ENCODE assay signal across 8 cellular contexts in genomic region chr4:140373328-140374129, GRCh38. TPM values are rescaled to one million over a fixed set of nuclear protein-coding genes. Genes with fewer than 3 reads are reported as not detected.
A peak's percentile ranks its signal among the peaks of the same experiment; 100 is the strongest.
DNase-seq lines count a peak whose midpoint lies in the region; ATAC-seq and TF ChIP-seq lines count a peak whose summit lies in the region.

Gene SCOC (plus strand): TSS chr4:140373646. CDS start chr4:140379171, 5,525 bp downstream.

- peak within 1 kb of the TSS; percentile 66 to 99 (median 94) for H3K4me3 ChIP-seq in dorsolateral prefrontal cortex
- H3K4me3 ChIP-seq in liver (ENCODE audit: low read depth in 1 of 3, low read length in 3 of 3): peak within 1 kb of the TSS; percentile 87 to 97 (median 89)

- H3K9me3 Mint-ChIP-seq in activated CD4-positive, alpha-beta memory T cell treated with anti-CD3 and anti-CD28 coated beads for 36 hours: no peaks in the 10 kb centered on the region

- no peak within 1 kb of the TSS for H3K4me3 Mint-ChIP-seq in activated CD4-positive, alpha-beta memory T cell treated with anti-CD3 and anti-CD28 coated beads for 36 hours

- CTCF ChIA-PET in activated CD4-positive, alpha-beta memory T cell treated with anti-CD3 and anti-CD28 coated beads for 36 hours (lab: Charles Lee): interaction anchor here (0.8 to 6.6 kb wide), 14 partner anchors 10 to 717 kb away, joined by 3 to 72 read pairs (median 4); partner anchors contain the start of genes CLGN and ELMOD2

- POLR2A ChIA-PET in activated CD4-positive, alpha-beta memory T cell treated with anti-CD3 and anti-CD28 coated beads for 36 hours (lab: Charles Lee): interaction anchor here (1.4 kb wide), 1 partner anchor 150 kb away, joined by 3 read pairs; no protein-coding TSS in a partner anchor

- H3K36me3 Mint-ChIP-seq in activated CD4-positive, alpha-beta memory T cell treated with anti-CD3 and anti-CD28 coated beads for 36 hours: no peaks in the 10 kb centered on the region

- no peak within 1 kb of the TSS for H3K27ac Mint-ChIP-seq in activated CD4-positive, alpha-beta memory T cell treated with anti-CD3 and anti-CD28 coated beads for 36 hours

- H3K27ac ChIP-seq in dorsolateral prefrontal cortex (peak within 1 kb of the TSS; percentile 18 to 93 (median 86)), liver (ENCODE audit: low read depth in 1 of 2, low read length in 2 of 2) (peak within 1 kb of the TSS; percentile 75 to 89)

- H3K27me3 Mint-ChIP-seq in activated CD4-positive, alpha-beta memory T cell treated with anti-CD3 and anti-CD28 coated beads for 36 hours: no peaks in the 10 kb centered on the region

- no peaks in the 10 kb centered on the region for H3K9me3 ChIP-seq in liver (ENCODE audit: control insufficient read depth in 4 of 4, low read length in 3 of 4)

- ATAC-seq in GM19372 (IDR thresholded peaks at IDR 0.05; ENCODE audit: low read depth, unreplicated experiment): peak; percentile 93
- ATAC-seq in HG03558 (IDR thresholded peaks at IDR 0.05; ENCODE audit: extremely low read depth, unreplicated experiment): peak; percentile 89

- H3K4me1 Mint-ChIP-seq in activated CD4-positive, alpha-beta memory T cell treated with anti-CD3 and anti-CD28 coated beads for 36 hours (ENCODE audit: low read depth): peaks cover 32% of the 10 kb centered on the region

- H3K4me1 ChIP-seq in liver (ENCODE audit: control insufficient read depth in 4 of 4, insufficient read depth in 4 of 4, low read length in 3 of 4): peaks cover 1 to 25% (median 12%) of the 10 kb centered on the region in 4 donors

- H3K36me3 ChIP-seq in liver (ENCODE audit: control insufficient read depth in 4 of 4, insufficient read depth in 3 of 4, low read depth in 1 of 4, low read length in 3 of 4): no peaks in the 10 kb centered on the region

- DNase-seq in C1 segment of cervical spinal cord (lab: John Stamatoyannopoulos, UW) (peak; percentile 96 to 100 (median 99)), NCI-H748 treated with DMSO at 0.1 percent for 48 hours (lab: John Stamatoyannopoulos, UW) (peak; percentile 93), dorsolateral prefrontal cortex (peak; percentile 98 to 100 (median 99))
- peak; percentile 99 for DNase-seq in activated CD4-positive, alpha-beta memory T cell treated with anti-CD3 and anti-CD28 coated beads for 36 hours
- DNase-seq in stimulated activated CD4-positive, alpha-beta T cell treated with anti-CD3 and anti-CD28 coated beads, Interleukin-4, amount 100 ng/mL, for 24 hours: peak; percentile 99

- peak within 1 kb of the TSS; percentile 51 to 91 for H3K9ac ChIP-seq in liver (ENCODE audit: low read depth in 1 of 2, low read length in 2 of 2)

- no peak for TF ChIP-seq RAD21 in liver (IDR thresholded peaks at IDR 0.05)

- intact Hi-C loops in activated CD4-positive, alpha-beta memory T cell treated with anti-CD3 and anti-CD28 coated beads for 36 hours (cut with micrococcal nuclease): loop anchor here (1.0 to 10.0 kb wide), 10 partner anchors 15 to 1263 kb away; partner anchors contain the start of genes ELMOD2, IL15, MAML3 and RAB33B
- intact Hi-C loops in dorsolateral prefrontal cortex (cut with DNase I): loop anchor here (1.0 to 5.0 kb wide), 2 partner anchors 54 to 149 kb away; partner anchors contain the start of genes ELMOD2 (in 2 of the 2) and CLGN (in 1 of the 2)

- peak in 24 of 56 donors; percentile 2 to 58 (median 26) for TF ChIP-seq CTCF in dorsolateral prefrontal cortex (IDR thresholded peaks at IDR 0.05 in 54 of 56, conservative IDR thresholded peaks at IDR 0.05 in 2 of 56; ENCODE audit: low read depth in 1 of 56, partially characterized antibody in 56 of 56)
- TF ChIP-seq CTCF in liver (IDR thresholded peaks at IDR 0.05; ENCODE audit: low read depth, low read length, missing input control): no peak

- H3K27me3 ChIP-seq in dorsolateral prefrontal cortex: no peaks in the 10 kb centered on the region
- H3K27me3 ChIP-seq in liver (ENCODE audit: control insufficient read depth in 4 of 4, insufficient read depth in 4 of 4, low read length in 3 of 4): no peaks in the 10 kb centered on the region

- under 1% methylated on average over 63 of the region's 63 CpGs for WGBS in liver

TF ChIP-seq in liver, 16 proteins besides CTCF, POLR2A, EP300 and RAD21:
- TF ChIP-seq JUND (IDR thresholded peaks at IDR 0.05): no peak
- no peak for TF ChIP-seq TAF1 (conservative IDR thresholded peaks at IDR 0.05)
- peak; percentile 50 for TF ChIP-seq REST (IDR thresholded peaks at IDR 0.05)
- peak; percentile 73 for TF ChIP-seq NR2F2 (IDR thresholded peaks at IDR 0.05)
- TF ChIP-seq FOXA1 (IDR thresholded peaks at IDR 0.05): no peak
- TF ChIP-seq HNF4A (conservative IDR thresholded peaks at IDR 0.05): peak; percentile 47 to 72
- peak; percentile 14 for TF ChIP-seq ZBTB33 (IDR thresholded peaks at IDR 0.05)
- peak; percentile 49 to 57 for TF ChIP-seq EGR1 (IDR thresholded peaks at IDR 0.05; ENCODE audit: low read depth in 2 of 2)
- peak; percentile 53 for TF ChIP-seq MAX (IDR thresholded peaks at IDR 0.05)
- no peak for TF ChIP-seq ATF3 (IDR thresholded peaks at IDR 0.05)
- peak; percentile 48 to 59 for TF ChIP-seq RXRA (IDR thresholded peaks at IDR 0.05)
- no peak for TF ChIP-seq FOXA2 (IDR thresholded peaks at IDR 0.05)
- TF ChIP-seq SP1 (IDR thresholded peaks at IDR 0.05): peak; percentile 92
- TF ChIP-seq YY1 (IDR thresholded peaks at IDR 0.05): peak; percentile 76
- peak in 1 of 2 donors; percentile 66 for TF ChIP-seq GABPA (IDR thresholded peaks at IDR 0.05 in 1 of 2, conservative IDR thresholded peaks at IDR 0.05 in 1 of 2)
TF ChIP-seq in liver: peak in this region for 10.

RNA-seq across cellular contexts. Expression of gene SCOC, which starts in this region (rescaled TPM):
- 10 to 100 TPM; 46.9 to 48.4 TPM for total RNA-seq in activated CD4-positive, alpha-beta memory T cell treated with anti-CD3 and anti-CD28 coated beads for 36 hours
- total RNA-seq in dorsolateral prefrontal cortex (100 to 1,000 TPM in 72 of 120 experiments, 10 to 100 TPM in 48; 41.1 to 150 (median 105) TPM), liver (10 to 100 TPM; 22.4 to 22.7 TPM)
- 10 to 100 TPM; 31.7 to 35.0 TPM for polyA plus RNA-seq in liver

Comparison
In these comparisons a context has a peak if more than half of its experiments do, and no peak if none do; other contexts are left out.
1. Peak in every context shown above with its lines: DNase-seq, ATAC-seq, H3K4me3 ChIP-seq and H3K27ac ChIP-seq.